Comparison of ENCODE assay signal across 13 cellular contexts in the genomic region with DNA sequence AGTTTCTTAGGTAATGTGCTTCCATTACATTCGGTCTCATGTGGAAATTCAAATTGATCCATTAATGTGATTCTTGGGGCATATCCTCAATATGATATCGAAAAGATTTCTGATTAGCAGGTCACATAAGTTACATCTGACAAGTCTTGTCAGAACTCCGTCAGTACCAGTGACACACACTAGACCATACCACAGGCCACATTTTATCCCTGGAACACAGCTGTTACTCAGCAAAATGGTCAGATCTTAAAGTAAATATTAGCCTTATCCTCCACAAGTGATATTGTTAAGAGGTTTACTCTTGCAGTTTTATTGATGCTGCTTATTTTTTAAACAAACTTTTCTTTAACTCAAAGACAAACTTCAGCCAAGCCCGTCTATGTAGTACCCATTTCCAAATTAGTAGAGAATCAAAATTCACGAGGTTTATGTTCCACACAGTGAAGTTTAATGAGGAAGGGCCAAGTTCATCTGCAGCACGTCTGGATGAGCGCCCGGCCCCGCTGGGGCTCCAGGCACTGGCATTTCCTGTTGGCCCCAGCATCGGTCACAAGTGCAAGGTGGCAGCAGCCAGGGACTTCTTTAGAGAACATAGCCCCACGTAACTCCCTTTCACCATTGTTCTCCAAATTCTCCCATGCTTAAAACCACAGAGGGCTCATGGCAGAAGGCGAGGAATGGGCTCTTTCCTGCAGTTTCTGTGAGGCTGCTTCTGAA.
DNase-seq lines count a peak whose midpoint lies in the region; ATAC-seq, FAIRE-seq and TF ChIP-seq lines count a peak whose summit lies in the region.
"Had no signal": no experiment of that assay in that cellular context is flagged by ENCODE, and none has a peak within 500 bp of the region (broad histone marks: within the 10 kb centered on the region; RNA-seq: fewer than 3 reads in every experiment).

No MANE protein-coding gene starts in this region.

- 22 to 43% methylated on average over 6 to 11 of the region's 12 CpGs for WGBS in gastroesophageal sphincter (ENCODE audit: low coverage in 1 of 2), 2 donors
- 20 to 22% methylated on average over 12 of the region's 12 CpGs for WGBS in pancreas, 2 donors

- ATAC-seq in gastroesophageal sphincter (peak; percentile 62), pancreas (peak; percentile 78 to 90 (median 84)), GM21381 (IDR thresholded peaks at IDR 0.05; ENCODE audit: unreplicated experiment) (no peak)
- ATAC-seq: GM12878, T-helper 17 cell had no signal

- H3K4me3 ChIP-seq in BLaER1 treated with 17β-estradiol and CSF1 and Interleukin-3, amounts not matched to agents 10 nM and 100 nM = no peak overlapping the region; a peak in 1 of 20 replicates
- H3K4me3 ChIP-seq in gastroesophageal sphincter = no peak overlapping the region
- H3K4me3 ChIP-seq in pancreas = no peak overlapping the region
- H3K4me3 ChIP-seq: GM12878, skin epidermis had no signal

- H3K36me3 ChIP-seq in BLaER1 treated with 17β-estradiol and CSF1 and Interleukin-3, amounts not matched to agents 10 nM and 100 nM = no peaks in the 10 kb centered on the region
- H3K36me3 ChIP-seq in gastroesophageal sphincter (no peaks in the 10 kb centered on the region), pancreas (no peaks in the 10 kb centered on the region)

- H3K27me3 Mint-ChIP-seq in activated T-cell treated with anti-CD3 and anti-CD28 coated beads, Interleukin-2, amount 50 U/mL, for 24 hours = peaks cover 3% of the 10 kb centered on the region
- H3K27me3 Mint-ChIP-seq: stimulated activated naive CD8-positive, alpha-beta T cell treated with anti-CD3 and anti-CD28 coated beads, Interleukin-15, Interleukin-2, amounts not matched to agents 100 ng/mL and 50 ng/mL, for 24 hours had no signal

- peak overlapping the region; percentile 74 to 96 (median 82) for H3K4me2 ChIP-seq in BLaER1 treated with 17β-estradiol and CSF1 and Interleukin-3, amounts not matched to agents 10 nM and 100 nM

- FAIRE-seq in pancreas (lab: Jason Lieb, UNC) = no peak
- FAIRE-seq: GM12878 had no signal

- TF ChIP-seq CTCF in gastroesophageal sphincter (IDR thresholded peaks at IDR 0.05) = no peak
- no peak for TF ChIP-seq CTCF in pancreas (IDR thresholded peaks at IDR 0.05)

- H4K20me1 ChIP-seq in BLaER1 treated with 17β-estradiol and CSF1 and Interleukin-3, amounts not matched to agents 10 nM and 100 nM = no peaks in the 10 kb centered on the region

- no peak overlapping the region for H3K4me3 Mint-ChIP-seq in activated T-cell treated with anti-CD3 and anti-CD28 coated beads, Interleukin-2, amount 50 U/mL, for 24 hours
- H3K4me3 Mint-ChIP-seq: B cell; stimulated activated naive CD8-positive, alpha-beta T cell treated with anti-CD3 and anti-CD28 coated beads, Interleukin-15, Interleukin-2, amounts not matched to agents 100 ng/mL and 50 ng/mL, for 24 hours; T-helper 17 cell had no signal

- TF ChIP-seq POLR2A in gastroesophageal sphincter (IDR thresholded peaks at IDR 0.05) = no peak

- intact Hi-C loops in pancreas (cut with DNase I) = no loop called here

- H3K9me3 ChIP-seq in BLaER1 treated with 17β-estradiol and CSF1 and Interleukin-3, amounts not matched to agents 10 nM and 100 nM (replicated peaks in 1 of 11) = no peaks in the 10 kb centered on the region
- no peaks in the 10 kb centered on the region for H3K9me3 ChIP-seq in gastroesophageal sphincter
- no peaks in the 10 kb centered on the region for H3K9me3 ChIP-seq in pancreas

- no peaks in the 10 kb centered on the region for H3K36me3 Mint-ChIP-seq in activated T-cell treated with anti-CD3 and anti-CD28 coated beads, Interleukin-2, amount 50 U/mL, for 24 hours (ENCODE audit: low read depth)

- no peak for TF ChIP-seq EP300 in gastroesophageal sphincter (IDR thresholded peaks at IDR 0.05)

- no peak overlapping the region for H3K27ac Mint-ChIP-seq in activated T-cell treated with anti-CD3 and anti-CD28 coated beads, Interleukin-2, amount 50 U/mL, for 24 hours
- H3K27ac Mint-ChIP-seq: B cell; stimulated activated naive CD8-positive, alpha-beta T cell treated with anti-CD3 and anti-CD28 coated beads, Interleukin-15, Interleukin-2, amounts not matched to agents 100 ng/mL and 50 ng/mL, for 24 hours; T-helper 17 cell had no signal

- DNase-seq in NOMO-1 treated with dmso at 0.1 percent for 144 hours (lab: John Stamatoyannopoulos, UW; ENCODE audit: unreplicated experiment) = peak; percentile 5
- DNase-seq in pancreas = peak; percentile 53 to 82 (median 74)
- DNase-seq in GDM1 (lab: John Stamatoyannopoulos, UW) = no peak
- DNase-seq in activated T-cell treated with anti-CD3 and anti-CD28 coated beads, Interleukin-2, amount 50 U/mL, for 24 hours = no peak
- no peak for DNase-seq in stimulated activated CD4-positive, alpha-beta T cell treated with anti-CD3 and anti-CD28 coated beads, Interleukin-2, amount 100 ng/mL, for 48 hours
- DNase-seq: T-helper 17 cell had no signal

- no peaks in the 10 kb centered on the region for H3K9me3 Mint-ChIP-seq in activated T-cell treated with anti-CD3 and anti-CD28 coated beads, Interleukin-2, amount 50 U/mL, for 24 hours
- H3K9me3 Mint-ChIP-seq: stimulated activated naive CD8-positive, alpha-beta T cell treated with anti-CD3 and anti-CD28 coated beads, Interleukin-15, Interleukin-2, amounts not matched to agents 100 ng/mL and 50 ng/mL, for 24 hours had no signal

- H3K27ac ChIP-seq in BLaER1 treated with 17β-estradiol and CSF1 and Interleukin-3, amounts not matched to agents 10 nM and 100 nM = peak overlapping the region in 8 of 11 experiments; percentile 5 to 85 (median 54); a peak in 13 of 22 replicates
- H3K27ac ChIP-seq in gastroesophageal sphincter = peak overlapping the region; percentile 59 to 85 (median 78)
- H3K27ac ChIP-seq in pancreas = peak overlapping the region in 1 of 4 donors; percentile 5

- H3K27me3 ChIP-seq in BLaER1 treated with 17β-estradiol and CSF1 and Interleukin-3, amounts not matched to agents 10 nM and 100 nM = peaks cover 0 to 26% (median 0%) of the 10 kb centered on the region in 11 experiments; a peak in 4 of 22 replicates
- H3K27me3 ChIP-seq in gastroesophageal sphincter = no peaks in the 10 kb centered on the region
- H3K27me3 ChIP-seq in pancreas = no peaks in the 10 kb centered on the region

- H3K4me1 Mint-ChIP-seq in activated T-cell treated with anti-CD3 and anti-CD28 coated beads, Interleukin-2, amount 50 U/mL, for 24 hours (ENCODE audit: low read depth) = peaks cover 6% of the 10 kb centered on the region

- H3K9ac ChIP-seq in BLaER1 treated with 17β-estradiol and CSF1 and Interleukin-3, amounts not matched to agents 10 nM and 100 nM = peak overlapping the region in 5 of 11 experiments; percentile 10 to 38 (median 16); a peak in 5 of 22 replicates

- H3K4me1 ChIP-seq in BLaER1 treated with 17β-estradiol and CSF1 and Interleukin-3, amounts not matched to agents 10 nM and 100 nM = peaks cover 51 to 100% (median 98%) of the 10 kb centered on the region in 10 experiments
- H3K4me1 ChIP-seq in gastroesophageal sphincter = peaks cover 0 to 60% (median 16%) of the 10 kb centered on the region in 3 donors
- peaks cover 0 to 5% (median 5%) of the 10 kb centered on the region in 3 donors for H3K4me1 ChIP-seq in pancreas

Comparison
In these comparisons a context has a peak if more than half of its experiments do, and no peak if none do; other contexts are left out.
1. DNase-seq: peak in NOMO-1 treated with dmso at 0.1 percent for 144 hours (single experiment) and pancreas (6 of 6); none in GDM1 (single experiment), activated T-cell treated with anti-CD3 and anti-CD28 coated beads, Interleukin-2, amount 50 U/mL, for 24 hours (single experiment) and stimulated activated CD4-positive, alpha-beta T cell treated with anti-CD3 and anti-CD28 coated beads, Interleukin-2, amount 100 ng/mL, for 48 hours (0 of 2).